In genomic region chr11:127002669-127003259, GRCh38 we compare ENCODE assay signal across 9 cellular contexts. TPM values are rescaled to one million over a fixed set of nuclear protein-coding genes. Genes with fewer than 3 reads are reported as not detected.
DNase-seq lines count a peak whose midpoint lies in the region; ATAC-seq and TF ChIP-seq lines count a peak whose summit lies in the region.
"Had no signal": no experiment of that assay in that cellular context is flagged by ENCODE, and none has a peak within 500 bp of the region (broad histone marks: within the 10 kb centered on the region; RNA-seq: fewer than 3 reads in every experiment).

No MANE protein-coding gene starts in this region.

- WGBS in ovary, 3 donors: 14 to 23% (median 16%) methylated on average over 16 of the region's 16 CpGs
- 11 to 12% methylated on average over 14 to 16 of the region's 16 CpGs for WGBS in aorta, 2 donors

- peak overlapping the region; percentile 62 for H3K4me3 ChIP-seq in AG04449 (ENCODE audit: low read depth, low read length)
- peak overlapping the region; percentile 26 for H3K4me3 ChIP-seq in HEK293 (ENCODE audit: low read depth, low read length)
- peak overlapping the region; percentile 40 for H3K4me3 ChIP-seq in brain microvascular endothelial cell (ENCODE audit: low read depth, low read length)
- no peak overlapping the region for H3K4me3 ChIP-seq in ovary
- no peak overlapping the region for H3K4me3 ChIP-seq in aorta (ENCODE audit: low read length in 2 of 2)

- ATAC-seq in aorta (ENCODE audit: low FRiP score) (no peak), HG03354 (IDR thresholded peaks at IDR 0.05; ENCODE audit: poor library complexity, severe bottlenecking, unreplicated experiment) (no peak)

- intact Hi-C loops in ovary (cut with DNase I) (no loop called here), aorta (cut with DNase I) (no loop called here)

- H3K27ac ChIP-seq in HEK293 (ENCODE audit: extremely low read depth, low read depth, low read length) (no peak overlapping the region), brain microvascular endothelial cell (no peak overlapping the region), ovary (no peak overlapping the region), aorta (ENCODE audit: low read depth in 1 of 2, low read length in 2 of 2) (no peak overlapping the region)
- H3K27ac ChIP-seq: VCaP had no signal

- no peak for DNase-seq in AG04449 (ENCODE audit: low read depth, low spot score)
- DNase-seq in brain microvascular endothelial cell: no peak
- DNase-seq in iPS-NIHi7 (ENCODE audit: extremely low spot score): peak; percentile 15
- no peak for DNase-seq in ovary
- no peak for DNase-seq in ACHN
- DNase-seq in aorta: no peak

- CTCF ChIA-PET in AG04449 (lab: Yijun Ruan, JAX) (interaction anchor here (0.9 to 4.1 kb wide), 9 partner anchors 10 to 562 kb away, joined by 3 to 18 read pairs (median 5); no protein-coding TSS in a partner anchor), HEK293 (lab: Yijun Ruan, JAX) (interaction anchor here (1.0 to 1.2 kb wide), 2 partner anchors 11 to 286 kb away, joined by 3 to 4 read pairs; no protein-coding TSS in a partner anchor)

- no peak for TF ChIP-seq EP300 in ovary (IDR thresholded peaks at IDR 0.05)

- no peaks in the 10 kb centered on the region for H3K9me3 ChIP-seq in HEK293 (ENCODE audit: control insufficient read depth, insufficient read depth, low read depth, low read length)
- no peaks in the 10 kb centered on the region for H3K9me3 ChIP-seq in ovary
- no peaks in the 10 kb centered on the region for H3K9me3 ChIP-seq in aorta (ENCODE audit: control insufficient read depth, low read length)

- TF ChIP-seq CTCF in AG04449 (IDR thresholded peaks at IDR 0.05; ENCODE audit: insufficient read depth, low read length, missing control alignments) (no peak), HEK293 (tag by site-specific recombination; IDR thresholded peaks at IDR 0.05) (no peak), brain microvascular endothelial cell (IDR thresholded peaks at IDR 0.05; ENCODE audit: low read depth, low read length, missing control alignments) (no peak), ovary (IDR thresholded peaks at IDR 0.05) (no peak)

- H3K27me3 ChIP-seq in brain microvascular endothelial cell (replicated peaks): peaks cover 8% of the 10 kb centered on the region
- H3K27me3 ChIP-seq in ovary: no peaks in the 10 kb centered on the region
- no peaks in the 10 kb centered on the region for H3K27me3 ChIP-seq in aorta (ENCODE audit: control insufficient read depth in 1 of 2, insufficient read depth in 2 of 2, low read length in 1 of 2)

- H3K4me1 ChIP-seq in HEK293 (ENCODE audit: control insufficient read depth, insufficient read depth, low read length) (no peaks in the 10 kb centered on the region), ovary (ENCODE audit: insufficient read depth) (no peaks in the 10 kb centered on the region), aorta (ENCODE audit: control insufficient read depth in 1 of 2, insufficient read depth in 2 of 2, low read length in 2 of 2) (no peaks in the 10 kb centered on the region)

- POLR2A ChIA-PET in AG04449 (lab: Yijun Ruan, JAX) (no interaction called here), HEK293 (lab: Yijun Ruan, JAX) (no interaction called here)

- in situ Hi-C loops in brain microvascular endothelial cell (cut with HindIII; ENCODE audit: low pct_ligation_motif_present, low sequenced_read_pairs) (no loop called here), ACHN (cut with HindIII; ENCODE audit: low pct_ligation_motif_present, low pct_unique_long_range_greater_than_20kb, low sequenced_read_pairs) (no loop called here)

- no peak for TF ChIP-seq POLR2A in ovary (IDR thresholded peaks at IDR 0.05)

- H3K36me3 ChIP-seq in HEK293 (ENCODE audit: control insufficient read depth in 2 of 2, insufficient read depth in 1 of 2, low read length in 2 of 2) (no peaks in the 10 kb centered on the region), brain microvascular endothelial cell (replicated peaks) (no peaks in the 10 kb centered on the region), ovary (no peaks in the 10 kb centered on the region), aorta (ENCODE audit: control insufficient read depth in 1 of 2, insufficient read depth in 2 of 2, low read length in 1 of 2) (no peaks in the 10 kb centered on the region)

TF ChIP-seq in HEK293, 187 proteins besides CTCF, POLR2A, EP300 and RAD21:
- TF ChIP-seq ZNF704 (tag by site-specific recombination; IDR thresholded peaks at IDR 0.05) (no peak), SP7 (tag by site-specific recombination; IDR thresholded peaks at IDR 0.05) (no peak)
TF ChIP-seq in HEK293: peak in this region for 0.

RNA-seq across cellular contexts. Expression of gene KIRREL3, which starts 2.2 kb away (rescaled TPM):
- total RNA-seq in ovary (1 to 10 TPM in 2 of 7 donors, under 1 TPM in 5; 0.25 to 5.3 (median 0.72) TPM), aorta (under 1 TPM in 1 of 2 donors, not detected in 1; 0.90 TPM)
- polyA plus RNA-seq in ovary (under 1 TPM; 0.44 to 0.45 TPM), aorta (not detected)

Comparison
In these comparisons a context has a peak if more than half of its experiments do, and no peak if none do; other contexts are left out.
1. H3K4me3 ChIP-seq: peak in AG04449 (single experiment), HEK293 (single experiment) and brain microvascular endothelial cell (single experiment); none in ovary (single experiment) and aorta (0 of 2).